In the genomic region with DNA sequence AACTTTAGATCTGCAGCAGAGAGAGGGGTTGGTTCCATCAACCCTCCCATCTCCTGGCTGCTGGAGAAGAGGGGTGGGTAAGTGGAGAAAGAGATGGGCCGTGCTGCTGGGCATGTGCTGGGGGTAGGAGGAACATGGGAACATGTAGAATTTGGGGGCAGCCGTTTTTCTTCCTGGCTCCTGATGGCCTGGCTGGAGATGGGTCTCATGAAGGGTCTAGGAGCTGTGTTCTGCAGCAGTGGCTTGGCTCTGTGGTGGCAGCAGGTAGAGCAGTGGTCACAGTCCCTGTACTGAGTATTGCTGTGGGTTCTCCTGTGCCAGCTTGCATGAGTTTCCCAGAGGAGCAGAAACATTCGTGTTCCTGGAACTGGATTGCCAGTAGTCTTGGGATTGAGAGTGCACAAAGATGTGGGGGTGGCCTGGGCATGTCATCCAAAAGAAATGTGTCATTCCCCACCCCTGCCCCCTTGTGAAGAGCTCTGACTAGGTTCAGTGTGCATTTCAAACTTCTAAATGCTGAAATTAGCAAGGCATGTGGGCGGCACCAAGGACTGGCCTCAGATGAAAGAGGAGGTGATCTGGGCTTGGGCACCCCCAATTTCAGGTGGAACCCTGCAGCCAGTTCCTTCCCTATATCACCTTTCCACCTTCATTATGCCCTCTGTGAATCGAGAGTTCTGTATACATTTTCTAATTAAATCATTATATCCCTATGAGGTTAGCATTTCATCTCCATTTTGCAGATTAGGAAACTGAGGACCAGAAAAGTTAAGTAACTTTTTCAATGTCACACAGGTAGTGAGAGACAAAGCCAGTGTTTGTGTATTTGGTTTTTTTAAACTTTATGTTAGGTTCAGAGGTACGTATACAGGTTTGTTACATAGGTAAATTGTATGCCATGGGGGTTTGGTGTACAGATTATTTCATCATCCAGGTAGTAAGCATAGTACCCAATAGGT, we compare ENCODE assay signal across 10 cellular contexts. TPM values are rescaled to one million over a fixed set of nuclear protein-coding genes. Genes with fewer than 3 reads are reported as not detected.
DNase-seq lines count a peak whose midpoint lies in the region; ATAC-seq and TF ChIP-seq lines count a peak whose summit lies in the region.
"Had no signal": no experiment of that assay in that cellular context is flagged by ENCODE, and none has a peak within 500 bp of the region (broad histone marks: within the 10 kb centered on the region; RNA-seq: fewer than 3 reads in every experiment).

No MANE protein-coding gene starts in this region.

- CTCF ChIA-PET in activated CD4-positive, alpha-beta T cell treated with anti-CD3 and anti-CD28 coated beads for 36 hours (lab: Charles Lee) = no interaction called here

- POLR2A ChIA-PET in activated CD4-positive, alpha-beta T cell treated with anti-CD3 and anti-CD28 coated beads for 36 hours (lab: Charles Lee) = no interaction called here

- no peaks in the 10 kb centered on the region for H3K36me3 ChIP-seq in muscle layer of duodenum (ENCODE audit: control insufficient read depth in 1 of 2, insufficient read depth in 2 of 2, low read length in 2 of 2)
- no peaks in the 10 kb centered on the region for H3K36me3 ChIP-seq in urinary bladder (ENCODE audit: insufficient read depth)

- TF ChIP-seq CTCF in chondrocyte (IDR thresholded peaks at IDR 0.05) (no peak), natural killer cell (IDR thresholded peaks at IDR 0.05) (no peak)

- H3K4me1 ChIP-seq in muscle layer of duodenum (ENCODE audit: control insufficient read depth in 1 of 2, insufficient read depth in 2 of 2, low read length in 2 of 2) = peaks cover 0 to 49% of the 10 kb centered on the region in 2 donors
- H3K4me1 ChIP-seq in urinary bladder (ENCODE audit: insufficient read depth) = peaks cover 4% of the 10 kb centered on the region

- peaks cover 29% of the 10 kb centered on the region for H3K4me1 Mint-ChIP-seq in activated T-cell treated with anti-CD3 and anti-CD28 coated beads, Interleukin-2, amount 50 U/mL, for 24 hours (ENCODE audit: low read depth)
- peaks cover 73% of the 10 kb centered on the region for H3K4me1 Mint-ChIP-seq in chondrocyte (ENCODE audit: low read depth)
- H3K4me1 Mint-ChIP-seq in activated CD4-positive, alpha-beta T cell treated with anti-CD3 and anti-CD28 coated beads for 36 hours = peaks cover 20% of the 10 kb centered on the region
- H3K4me1 Mint-ChIP-seq in natural killer cell = no peaks in the 10 kb centered on the region

- H3K27me3 ChIP-seq in muscle layer of duodenum (ENCODE audit: low read depth, low read length) = peaks cover 9% of the 10 kb centered on the region

- H3K4me3 Mint-ChIP-seq in activated T-cell treated with anti-CD3 and anti-CD28 coated beads, Interleukin-2, amount 50 U/mL, for 24 hours = peak overlapping the region; percentile 75
- peak overlapping the region; percentile 99 for H3K4me3 Mint-ChIP-seq in chondrocyte (ENCODE audit: unreplicated experiment)
- no peak overlapping the region for H3K4me3 Mint-ChIP-seq in activated CD4-positive, alpha-beta T cell treated with anti-CD3 and anti-CD28 coated beads for 36 hours
- H3K4me3 Mint-ChIP-seq in natural killer cell = no peak overlapping the region

- intact Hi-C loops in activated CD4-positive, alpha-beta T cell treated with anti-CD3 and anti-CD28 coated beads for 36 hours (cut with DNase I, micrococcal nuclease) = loop anchor here in 1 of 2 experiments (10.0 kb wide), 1 partner anchor 278 kb away; no protein-coding TSS in a partner anchor
- intact Hi-C loops in natural killer cell (cut with micrococcal nuclease) = no loop called here

- peaks cover 59% of the 10 kb centered on the region for H3K27me3 Mint-ChIP-seq in activated T-cell treated with anti-CD3 and anti-CD28 coated beads, Interleukin-2, amount 50 U/mL, for 24 hours
- H3K27me3 Mint-ChIP-seq in chondrocyte (ENCODE audit: low read depth) (no peaks in the 10 kb centered on the region), natural killer cell (ENCODE audit: low read depth in 2 of 2) (peaks cover 43 to 59% of the 10 kb centered on the region in 2 donors)
- peaks cover 45% of the 10 kb centered on the region for H3K27me3 Mint-ChIP-seq in activated CD4-positive, alpha-beta T cell treated with anti-CD3 and anti-CD28 coated beads for 36 hours

- H3K9me3 ChIP-seq in muscle layer of duodenum (ENCODE audit: control insufficient read depth in 1 of 2, low read length in 2 of 2) = no peaks in the 10 kb centered on the region

- WGBS in urinary bladder = 72% methylated on average over 6 of the region's 6 CpGs

- no peaks in the 10 kb centered on the region for H3K9me3 Mint-ChIP-seq in activated T-cell treated with anti-CD3 and anti-CD28 coated beads, Interleukin-2, amount 50 U/mL, for 24 hours
- H3K9me3 Mint-ChIP-seq in chondrocyte (ENCODE audit: low read depth) (peaks cover 2% of the 10 kb centered on the region), natural killer cell (no peaks in the 10 kb centered on the region)
- H3K9me3 Mint-ChIP-seq in activated CD4-positive, alpha-beta T cell treated with anti-CD3 and anti-CD28 coated beads for 36 hours (ENCODE audit: low read depth) = no peaks in the 10 kb centered on the region

- H3K27ac Mint-ChIP-seq in activated T-cell treated with anti-CD3 and anti-CD28 coated beads, Interleukin-2, amount 50 U/mL, for 24 hours = peak overlapping the region; percentile 4
- H3K27ac Mint-ChIP-seq in chondrocyte (ENCODE audit: unreplicated experiment) (peak overlapping the region; percentile 97), natural killer cell (no peak overlapping the region)
- H3K27ac Mint-ChIP-seq in activated CD4-positive, alpha-beta T cell treated with anti-CD3 and anti-CD28 coated beads for 36 hours = no peak overlapping the region

- no peak for ATAC-seq in activated CD4-positive, alpha-beta T cell treated with anti-CD3 and anti-CD28 coated beads for 36 hours
- ATAC-seq in natural killer cell = no peak

- no peak for DNase-seq in activated T-cell treated with anti-CD3 and anti-CD28 coated beads, Interleukin-2, amount 50 U/mL, for 24 hours
- DNase-seq in activated T-cell treated with anti-CD3 and anti-CD28 coated beads for 4 hours = no peak
- DNase-seq in chondrocyte (ENCODE audit: low spot score) = no peak
- DNase-seq in NCI-H69 (lab: John Stamatoyannopoulos, UW) = no peak
- DNase-seq in activated CD4-positive, alpha-beta T cell treated with anti-CD3 and anti-CD28 coated beads for 36 hours = no peak
- DNase-seq in natural killer cell = no peak
- DNase-seq: aorta had no signal

- H3K4me3 ChIP-seq in muscle layer of duodenum (ENCODE audit: low read depth in 1 of 2, low read length in 2 of 2) (peak overlapping the region; percentile 71 to 83), urinary bladder (ENCODE audit: low read depth, low read length) (peak overlapping the region; percentile 70)

- H3K27ac ChIP-seq in muscle layer of duodenum (ENCODE audit: low read length) = peak overlapping the region; percentile 86
- peak overlapping the region; percentile 3 for H3K27ac ChIP-seq in urinary bladder (ENCODE audit: low read depth)
- H3K27ac ChIP-seq: KMS-11 had no signal

- H3K36me3 Mint-ChIP-seq in activated T-cell treated with anti-CD3 and anti-CD28 coated beads, Interleukin-2, amount 50 U/mL, for 24 hours (ENCODE audit: low read depth) = no peaks in the 10 kb centered on the region
- H3K36me3 Mint-ChIP-seq in chondrocyte (ENCODE audit: low read depth) (peaks cover 4% of the 10 kb centered on the region), natural killer cell (no peaks in the 10 kb centered on the region)
- no peaks in the 10 kb centered on the region for H3K36me3 Mint-ChIP-seq in activated CD4-positive, alpha-beta T cell treated with anti-CD3 and anti-CD28 coated beads for 36 hours (ENCODE audit: low read depth)

RNA-seq across cellular contexts. Expression of a gene that starts 2.1 kb away (rescaled TPM):
- total RNA-seq in chondrocyte (43.9 to 65.4 TPM (median 63.2 TPM) in 3 replicates), urinary bladder (15.9 TPM), natural killer cell (not detected)
- polyA plus RNA-seq in urinary bladder = 17.1 TPM
- total RNA-seq in activated CD4-positive, alpha-beta T cell treated with anti-CD3 and anti-CD28 coated beads for 36 hours = under 1 TPM; 0.46 to 0.47 TPM

Comparison
In these comparisons a context has a peak if more than half of its experiments do, and no peak if none do; other contexts are left out.
1. H3K27ac Mint-ChIP-seq: peak in activated T-cell treated with anti-CD3 and anti-CD28 coated beads, Interleukin-2, amount 50 U/mL, for 24 hours (single experiment) and chondrocyte (single experiment); none in activated CD4-positive, alpha-beta T cell treated with anti-CD3 and anti-CD28 coated beads for 36 hours (single experiment) and natural killer cell (0 of 2).
2. H3K4me3 Mint-ChIP-seq: peak in activated T-cell treated with anti-CD3 and anti-CD28 coated beads, Interleukin-2, amount 50 U/mL, for 24 hours (single experiment) and chondrocyte (single experiment); none in activated CD4-positive, alpha-beta T cell treated with anti-CD3 and anti-CD28 coated beads for 36 hours (single experiment) and natural killer cell (single experiment).
3. RNA of a gene that starts 2.1 kb away (total RNA-seq): 43.9 to 65.4 TPM in chondrocyte and 15.9 TPM in urinary bladder (single experiment); 0.46 to 0.47 TPM in activated CD4-positive, alpha-beta T cell treated with anti-CD3 and anti-CD28 coated beads for 36 hours and not detected in natural killer cell; every median in the first group is over 10 times any median in the second.